21 cellular contexts compared by ENCODE assay signal in genomic region chr10:30133198-30133597, GRCh38.
DNase-seq lines count a peak whose midpoint lies in the region; ATAC-seq and TF ChIP-seq lines count a peak whose summit lies in the region.
"Had no signal": no experiment of that assay in that cellular context is flagged by ENCODE, and none has a peak within 500 bp of the region (broad histone marks: within the 10 kb centered on the region; RNA-seq: fewer than 3 reads in every experiment).

No MANE protein-coding gene starts in this region.

- H3K27ac Mint-ChIP-seq in T-helper 1 cell treated with Interleukin-12 subunit alpha and Interleukin-12 subunit beta and Interleukin-4 antibody, amounts not matched to agents 30 μg/mL and 1 μg/mL, for 36 hours: peak overlapping the region; percentile 0
- H3K27ac Mint-ChIP-seq in endothelial cell (ENCODE audit: unreplicated experiment) (peak overlapping the region; percentile 45), nephron progenitor cell (peak overlapping the region; percentile 84)
- H3K27ac Mint-ChIP-seq in activated CD8-positive, alpha-beta T cell treated with anti-CD3 and anti-CD28 coated beads, Interleukin-2, amount 10 ng/mL, durations not matched to agents 7 days and 5 days: no peak overlapping the region
- H3K27ac Mint-ChIP-seq: B cell; CD4-positive, alpha-beta T cell; CD8-positive, alpha-beta T cell had no signal

- H3K4me3 Mint-ChIP-seq in T-helper 1 cell treated with Interleukin-12 subunit alpha and Interleukin-12 subunit beta and Interleukin-4 antibody, amounts not matched to agents 30 μg/mL and 1 μg/mL, for 36 hours: no peak overlapping the region
- H3K4me3 Mint-ChIP-seq in endothelial cell (ENCODE audit: unreplicated experiment) (peak overlapping the region; percentile 18), nephron progenitor cell (no peak overlapping the region)
- H3K4me3 Mint-ChIP-seq in activated CD8-positive, alpha-beta T cell treated with anti-CD3 and anti-CD28 coated beads, Interleukin-2, amount 10 ng/mL, durations not matched to agents 7 days and 5 days: no peak overlapping the region
- H3K4me3 Mint-ChIP-seq: B cell; CD4-positive, alpha-beta T cell; CD8-positive, alpha-beta T cell had no signal

- ATAC-seq in GM19351 (IDR thresholded peaks at IDR 0.05; ENCODE audit: unreplicated experiment): no peak
- no peak for ATAC-seq in activated CD8-positive, alpha-beta T cell treated with anti-CD3 and anti-CD28 coated beads, Interleukin-2, amount 10 ng/mL, durations not matched to agents 7 days and 5 days
- ATAC-seq: A549; CD8-positive, alpha-beta T cell; GM12878 had no signal

- H3K27me3 Mint-ChIP-seq in T-helper 1 cell treated with Interleukin-12 subunit alpha and Interleukin-12 subunit beta and Interleukin-4 antibody, amounts not matched to agents 30 μg/mL and 1 μg/mL, for 36 hours (ENCODE audit: low read depth): peaks cover 17% of the 10 kb centered on the region
- peaks cover 2% of the 10 kb centered on the region for H3K27me3 Mint-ChIP-seq in endothelial cell (ENCODE audit: unreplicated experiment)
- peaks cover 4% of the 10 kb centered on the region for H3K27me3 Mint-ChIP-seq in nephron progenitor cell (ENCODE audit: low read depth, poor library complexity)
- peaks cover 11% of the 10 kb centered on the region for H3K27me3 Mint-ChIP-seq in activated CD8-positive, alpha-beta T cell treated with anti-CD3 and anti-CD28 coated beads, Interleukin-2, amount 10 ng/mL, durations not matched to agents 7 days and 5 days (ENCODE audit: low read depth)

- CTCF ChIA-PET in activated CD8-positive, alpha-beta T cell treated with anti-CD3 and anti-CD28 coated beads, Interleukin-2, amount 10 ng/mL, durations not matched to agents 7 days and 5 days (lab: Charles Lee): no interaction called here

- no peaks in the 10 kb centered on the region for H3K36me3 Mint-ChIP-seq in T-helper 1 cell treated with Interleukin-12 subunit alpha and Interleukin-12 subunit beta and Interleukin-4 antibody, amounts not matched to agents 30 μg/mL and 1 μg/mL, for 36 hours (ENCODE audit: low read depth)
- H3K36me3 Mint-ChIP-seq in endothelial cell (ENCODE audit: low read depth, unreplicated experiment) (no peaks in the 10 kb centered on the region), nephron progenitor cell (ENCODE audit: low read depth) (no peaks in the 10 kb centered on the region)
- H3K36me3 Mint-ChIP-seq in activated CD8-positive, alpha-beta T cell treated with anti-CD3 and anti-CD28 coated beads, Interleukin-2, amount 10 ng/mL, durations not matched to agents 7 days and 5 days (ENCODE audit: low read depth): no peaks in the 10 kb centered on the region
- H3K36me3 Mint-ChIP-seq: CD8-positive, alpha-beta T cell had no signal

- peaks cover 1% of the 10 kb centered on the region for H3K4me1 Mint-ChIP-seq in T-helper 1 cell treated with Interleukin-12 subunit alpha and Interleukin-12 subunit beta and Interleukin-4 antibody, amounts not matched to agents 30 μg/mL and 1 μg/mL, for 36 hours (ENCODE audit: low read depth)
- H3K4me1 Mint-ChIP-seq in endothelial cell (ENCODE audit: unreplicated experiment) (peaks cover 21% of the 10 kb centered on the region), nephron progenitor cell (peaks cover 11% of the 10 kb centered on the region)
- H3K4me1 Mint-ChIP-seq in activated CD8-positive, alpha-beta T cell treated with anti-CD3 and anti-CD28 coated beads, Interleukin-2, amount 10 ng/mL, durations not matched to agents 7 days and 5 days (ENCODE audit: low read depth): no peaks in the 10 kb centered on the region
- H3K4me1 Mint-ChIP-seq: B cell had no signal

- DNase-seq in T-helper 1 cell (no peak), endothelial cell (ENCODE audit: low spot score) (no peak), nephron progenitor cell (no peak), COLO668 (lab: John Stamatoyannopoulos, UW; ENCODE audit: unreplicated experiment) (no peak)
- no peak for DNase-seq in activated CD8-positive, alpha-beta T cell treated with anti-CD3 and anti-CD28 coated beads, Interleukin-2, amount 10 ng/mL, durations not matched to agents 7 days and 5 days
- DNase-seq: AML-193; CD4-positive, alpha-beta T cell; CD8-positive, alpha-beta T cell; COR-L47; DMS 273 treated with DMSO at 0.1 percent for 48 hours; DMS153; DMS53; DMS79; DND-41; EL; GDM1 had no signal

- no peaks in the 10 kb centered on the region for H3K9me3 Mint-ChIP-seq in T-helper 1 cell treated with Interleukin-12 subunit alpha and Interleukin-12 subunit beta and Interleukin-4 antibody, amounts not matched to agents 30 μg/mL and 1 μg/mL, for 36 hours
- H3K9me3 Mint-ChIP-seq in endothelial cell (ENCODE audit: unreplicated experiment): no peaks in the 10 kb centered on the region
- peaks cover 3% of the 10 kb centered on the region for H3K9me3 Mint-ChIP-seq in nephron progenitor cell
- H3K9me3 Mint-ChIP-seq in activated CD8-positive, alpha-beta T cell treated with anti-CD3 and anti-CD28 coated beads, Interleukin-2, amount 10 ng/mL, durations not matched to agents 7 days and 5 days (ENCODE audit: insufficient read depth): no peaks in the 10 kb centered on the region
- H3K9me3 Mint-ChIP-seq: CD4-positive, alpha-beta T cell; CD8-positive, alpha-beta T cell had no signal

- POLR2A ChIA-PET in activated CD8-positive, alpha-beta T cell treated with anti-CD3 and anti-CD28 coated beads, Interleukin-2, amount 10 ng/mL, durations not matched to agents 7 days and 5 days (lab: Charles Lee): no interaction called here

- no peak for TF ChIP-seq CTCF in endothelial cell (IDR thresholded peaks at IDR 0.05; ENCODE audit: unreplicated experiment)
- no peak for TF ChIP-seq CTCF in nephron progenitor cell (IDR thresholded peaks at IDR 0.05)
